ENCODE assay signal across 2 cellular contexts in the genomic region with DNA sequence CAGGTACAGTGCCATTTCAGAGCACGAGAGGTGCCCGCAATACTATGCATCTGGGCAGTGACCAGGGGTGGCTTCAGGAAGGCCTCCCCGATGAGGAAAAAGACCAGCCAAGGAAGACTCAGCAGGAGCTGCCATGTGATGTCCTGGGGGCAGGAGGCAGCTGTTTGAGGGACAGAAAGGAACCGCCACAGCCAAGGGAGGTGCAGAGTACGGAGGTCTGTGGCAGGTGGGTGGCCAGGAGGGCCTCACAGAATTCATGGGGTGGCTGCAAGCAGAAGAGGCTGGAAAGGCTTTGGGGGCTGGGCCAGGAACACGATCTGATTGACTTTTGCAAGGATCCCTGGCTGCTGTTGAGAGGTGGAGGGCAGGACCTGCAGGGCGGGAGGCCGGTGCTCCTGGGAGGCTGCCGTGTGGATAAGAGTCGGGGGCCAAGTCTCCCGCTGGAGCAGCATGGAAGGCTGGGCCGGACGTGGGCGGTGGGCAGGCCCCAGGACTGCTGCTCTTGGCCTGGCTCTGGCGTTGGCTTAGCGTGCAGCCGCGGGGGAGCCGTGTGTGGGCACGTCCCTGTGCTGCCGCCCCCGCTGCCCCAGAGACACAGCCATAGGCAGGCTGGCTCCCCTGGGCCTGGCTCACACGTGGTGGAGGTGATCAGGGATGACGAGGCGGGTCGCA.
TF ChIP-seq lines count a peak whose summit lies in the region.

No MANE protein-coding gene starts in this region.

TF ChIP-seq in HEK293, 187 proteins besides CTCF, POLR2A, EP300 and RAD21 (continues in another document):
- TF ChIP-seq, protein P1, sequence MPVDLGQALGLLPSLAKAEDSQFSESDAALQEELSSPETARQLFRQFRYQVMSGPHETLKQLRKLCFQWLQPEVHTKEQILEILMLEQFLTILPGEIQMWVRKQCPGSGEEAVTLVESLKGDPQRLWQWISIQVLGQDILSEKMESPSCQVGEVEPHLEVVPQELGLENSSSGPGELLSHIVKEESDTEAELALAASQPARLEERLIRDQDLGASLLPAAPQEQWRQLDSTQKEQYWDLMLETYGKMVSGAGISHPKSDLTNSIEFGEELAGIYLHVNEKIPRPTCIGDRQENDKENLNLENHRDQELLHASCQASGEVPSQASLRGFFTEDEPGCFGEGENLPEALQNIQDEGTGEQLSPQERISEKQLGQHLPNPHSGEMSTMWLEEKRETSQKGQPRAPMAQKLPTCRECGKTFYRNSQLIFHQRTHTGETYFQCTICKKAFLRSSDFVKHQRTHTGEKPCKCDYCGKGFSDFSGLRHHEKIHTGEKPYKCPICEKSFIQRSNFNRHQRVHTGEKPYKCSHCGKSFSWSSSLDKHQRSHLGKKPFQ (tag by site-specific recombination; IDR thresholded peaks at IDR 0.05): no peak
- TF ChIP-seq, protein P2, sequence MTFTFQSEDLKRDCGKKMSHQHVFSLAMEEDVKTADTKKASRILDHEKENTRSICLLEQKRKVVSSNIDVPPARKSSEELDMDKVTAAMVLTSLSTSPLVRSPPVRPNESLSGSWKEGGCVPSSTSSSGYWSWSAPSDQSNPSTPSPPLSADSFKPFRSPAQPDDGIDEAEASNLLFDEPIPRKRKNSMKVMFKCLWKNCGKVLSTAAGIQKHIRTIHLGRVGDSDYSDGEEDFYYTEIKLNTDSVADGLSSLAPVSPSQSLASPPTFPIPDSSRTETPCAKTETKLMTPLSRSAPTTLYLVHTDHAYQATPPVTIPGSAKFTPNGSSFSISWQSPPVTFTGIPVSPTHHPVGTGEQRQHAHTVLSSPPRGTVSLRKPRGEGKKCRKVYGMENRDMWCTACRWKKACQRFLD (tag by site-specific recombination; IDR thresholded peaks at IDR 0.05): no peak
- TF ChIP-seq ZNF426 (tag by site-specific recombination; IDR thresholded peaks at IDR 0.05): no peak
- TF ChIP-seq ZNF626 (tag by site-specific recombination; IDR thresholded peaks at IDR 0.05): no peak
- TF ChIP-seq ZNF501 (tag by site-specific recombination; IDR thresholded peaks at IDR 0.05): no peak
- no peak for TF ChIP-seq ZFP37 (tag by site-specific recombination; IDR thresholded peaks at IDR 0.05)
- TF ChIP-seq ZFP69B (tag by site-specific recombination; IDR thresholded peaks at IDR 0.05): no peak
- TF ChIP-seq ZNF2 (tag by site-specific recombination; IDR thresholded peaks at IDR 0.05): no peak
- TF ChIP-seq ZNF138 (tag by site-specific recombination; IDR thresholded peaks at IDR 0.05; ENCODE audit: borderline replicate concordance): no peak
- TF ChIP-seq, protein P3, sequence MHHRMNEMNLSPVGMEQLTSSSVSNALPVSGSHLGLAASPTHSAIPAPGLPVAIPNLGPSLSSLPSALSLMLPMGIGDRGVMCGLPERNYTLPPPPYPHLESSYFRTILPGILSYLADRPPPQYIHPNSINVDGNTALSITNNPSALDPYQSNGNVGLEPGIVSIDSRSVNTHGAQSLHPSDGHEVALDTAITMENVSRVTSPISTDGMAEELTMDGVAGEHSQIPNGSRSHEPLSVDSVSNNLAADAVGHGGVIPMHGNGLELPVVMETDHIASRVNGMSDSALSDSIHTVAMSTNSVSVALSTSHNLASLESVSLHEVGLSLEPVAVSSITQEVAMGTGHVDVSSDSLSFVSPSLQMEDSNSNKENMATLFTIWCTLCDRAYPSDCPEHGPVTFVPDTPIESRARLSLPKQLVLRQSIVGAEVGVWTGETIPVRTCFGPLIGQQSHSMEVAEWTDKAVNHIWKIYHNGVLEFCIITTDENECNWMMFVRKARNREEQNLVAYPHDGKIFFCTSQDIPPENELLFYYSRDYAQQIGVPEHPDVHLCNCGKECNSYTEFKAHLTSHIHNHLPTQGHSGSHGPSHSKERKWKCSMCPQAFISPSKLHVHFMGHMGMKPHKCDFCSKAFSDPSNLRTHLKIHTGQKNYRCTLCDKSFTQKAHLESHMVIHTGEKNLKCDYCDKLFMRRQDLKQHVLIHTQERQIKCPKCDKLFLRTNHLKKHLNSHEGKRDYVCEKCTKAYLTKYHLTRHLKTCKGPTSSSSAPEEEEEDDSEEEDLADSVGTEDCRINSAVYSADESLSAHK (tag by site-specific recombination; IDR thresholded peaks at IDR 0.05): no peak
- TF ChIP-seq IKZF3 (tag by site-specific recombination; IDR thresholded peaks at IDR 0.05): no peak
- no peak for TF ChIP-seq OVOL3 (tag by site-specific recombination; IDR thresholded peaks at IDR 0.05)
- TF ChIP-seq ZNF701 (tag by site-specific recombination; IDR thresholded peaks at IDR 0.05): no peak
- TF ChIP-seq ZNF529 (tag by site-specific recombination; IDR thresholded peaks at IDR 0.05; ENCODE audit: insufficient replicate concordance): no peak
- peak; percentile 64; the same call in 1 of the 2 replicates for TF ChIP-seq GLIS2 (tag by site-specific recombination; IDR thresholded peaks at IDR 0.05)
- TF ChIP-seq ZNF302 (tag by site-specific recombination; IDR thresholded peaks at IDR 0.05; ENCODE audit: low read depth): no peak
- no peak for TF ChIP-seq ZNF274 (IDR thresholded peaks at IDR 0.05; ENCODE audit: low read length)
- TF ChIP-seq ZNF274 (tag by site-specific recombination; IDR thresholded peaks at IDR 0.05; ENCODE audit: borderline replicate concordance): no peak
- no peak for TF ChIP-seq ZNF670 (tag by site-specific recombination; IDR thresholded peaks at IDR 0.05; ENCODE audit: low read depth)
- no peak for TF ChIP-seq ZNF610 (tag by site-specific recombination; IDR thresholded peaks at IDR 0.05; ENCODE audit: borderline replicate concordance)
- TF ChIP-seq ZFHX2 (tag by site-specific recombination; conservative IDR thresholded peaks at IDR 0.05): peak; percentile 100
- TF ChIP-seq SP7 (tag by site-specific recombination; IDR thresholded peaks at IDR 0.05): peak; percentile 10; the same call in 1 of the 2 replicates
- TF ChIP-seq ZNF350 (tag by site-specific recombination; IDR thresholded peaks at IDR 0.05): no peak
- TF ChIP-seq ZNF600 (tag by site-specific recombination; IDR thresholded peaks at IDR 0.05): peak; percentile 87
- no peak for TF ChIP-seq ZNF155 (tag by site-specific recombination; IDR thresholded peaks at IDR 0.05)
- no peak for TF ChIP-seq ZSCAN30 (tag by site-specific recombination; IDR thresholded peaks at IDR 0.05)
- TF ChIP-seq, protein P4, sequence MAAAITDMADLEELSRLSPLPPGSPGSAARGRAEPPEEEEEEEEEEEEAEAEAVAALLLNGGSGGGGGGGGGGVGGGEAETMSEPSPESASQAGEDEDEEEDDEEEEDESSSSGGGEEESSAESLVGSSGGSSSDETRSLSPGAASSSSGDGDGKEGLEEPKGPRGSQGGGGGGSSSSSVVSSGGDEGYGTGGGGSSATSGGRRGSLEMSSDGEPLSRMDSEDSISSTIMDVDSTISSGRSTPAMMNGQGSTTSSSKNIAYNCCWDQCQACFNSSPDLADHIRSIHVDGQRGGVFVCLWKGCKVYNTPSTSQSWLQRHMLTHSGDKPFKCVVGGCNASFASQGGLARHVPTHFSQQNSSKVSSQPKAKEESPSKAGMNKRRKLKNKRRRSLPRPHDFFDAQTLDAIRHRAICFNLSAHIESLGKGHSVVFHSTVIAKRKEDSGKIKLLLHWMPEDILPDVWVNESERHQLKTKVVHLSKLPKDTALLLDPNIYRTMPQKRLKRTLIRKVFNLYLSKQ (tag by site-specific recombination; IDR thresholded peaks at IDR 0.05; ENCODE audit: borderline replicate concordance): no peak
- TF ChIP-seq ZNF140 (tag by site-specific recombination; IDR thresholded peaks at IDR 0.05): no peak
- TF ChIP-seq SCRT2 (tag by site-specific recombination; IDR thresholded peaks at IDR 0.05): no peak
- no peak for TF ChIP-seq ZNF239 (tag by site-specific recombination; IDR thresholded peaks at IDR 0.05)

TF ChIP-seq in HepG2, 621 proteins besides CTCF, POLR2A, EP300 and RAD21 (continues in another document):
- TF ChIP-seq EZH2 (conservative IDR thresholded peaks at IDR 0.05; ENCODE audit: low read depth, low read length): no peak
- TF ChIP-seq ZBTB3 (CRISPR knock-in tag; IDR thresholded peaks at IDR 0.05; ENCODE audit: borderline replicate concordance, low read depth): no peak
- TF ChIP-seq ZNF616 (CRISPR knock-in tag; IDR thresholded peaks at IDR 0.05; ENCODE audit: low read depth): no peak
- TF ChIP-seq, protein P5, sequence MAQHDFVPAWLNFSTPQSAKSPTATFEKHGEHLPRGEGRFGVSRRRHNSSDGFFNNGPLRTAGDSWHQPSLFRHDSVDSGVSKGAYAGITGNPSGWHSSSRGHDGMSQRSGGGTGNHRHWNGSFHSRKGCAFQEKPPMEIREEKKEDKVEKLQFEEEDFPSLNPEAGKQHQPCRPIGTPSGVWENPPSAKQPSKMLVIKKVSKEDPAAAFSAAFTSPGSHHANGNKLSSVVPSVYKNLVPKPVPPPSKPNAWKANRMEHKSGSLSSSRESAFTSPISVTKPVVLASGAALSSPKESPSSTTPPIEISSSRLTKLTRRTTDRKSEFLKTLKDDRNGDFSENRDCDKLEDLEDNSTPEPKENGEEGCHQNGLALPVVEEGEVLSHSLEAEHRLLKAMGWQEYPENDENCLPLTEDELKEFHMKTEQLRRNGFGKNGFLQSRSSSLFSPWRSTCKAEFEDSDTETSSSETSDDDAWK (CRISPR knock-in tag; IDR thresholded peaks at IDR 0.05): no peak
- no peak for TF ChIP-seq NR2F1 (CRISPR knock-in tag; IDR thresholded peaks at IDR 0.05)
- no peak for TF ChIP-seq ZNF333 (CRISPR knock-in tag; IDR thresholded peaks at IDR 0.05; ENCODE audit: borderline replicate concordance)
- TF ChIP-seq, protein P6, sequence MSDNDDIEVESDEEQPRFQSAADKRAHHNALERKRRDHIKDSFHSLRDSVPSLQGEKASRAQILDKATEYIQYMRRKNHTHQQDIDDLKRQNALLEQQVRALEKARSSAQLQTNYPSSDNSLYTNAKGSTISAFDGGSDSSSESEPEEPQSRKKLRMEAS (IDR thresholded peaks at IDR 0.05): no peak
- 0 out of 2 replicates have a peak, but pooled peaks have one; percentile 57 for TF ChIP-seq ZNF782 (CRISPR knock-in tag; IDR thresholded peaks at IDR 0.05; ENCODE audit: borderline replicate concordance)
- no peak for TF ChIP-seq BORCS8-MEF2B (CRISPR knock-in tag; IDR thresholded peaks at IDR 0.05)
- no peak for TF ChIP-seq AHR (CRISPR knock-in tag; IDR thresholded peaks at IDR 0.05)
- TF ChIP-seq, protein P7, sequence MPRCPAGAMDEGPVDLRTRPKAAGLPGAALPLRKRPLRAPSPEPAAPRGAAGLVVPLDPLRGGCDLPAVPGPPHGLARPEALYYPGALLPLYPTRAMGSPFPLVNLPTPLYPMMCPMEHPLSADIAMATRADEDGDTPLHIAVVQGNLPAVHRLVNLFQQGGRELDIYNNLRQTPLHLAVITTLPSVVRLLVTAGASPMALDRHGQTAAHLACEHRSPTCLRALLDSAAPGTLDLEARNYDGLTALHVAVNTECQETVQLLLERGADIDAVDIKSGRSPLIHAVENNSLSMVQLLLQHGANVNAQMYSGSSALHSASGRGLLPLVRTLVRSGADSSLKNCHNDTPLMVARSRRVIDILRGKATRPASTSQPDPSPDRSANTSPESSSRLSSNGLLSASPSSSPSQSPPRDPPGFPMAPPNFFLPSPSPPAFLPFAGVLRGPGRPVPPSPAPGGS (CRISPR knock-in tag; IDR thresholded peaks at IDR 0.05): no peak
- TF ChIP-seq TOE1 (CRISPR knock-in tag; IDR thresholded peaks at IDR 0.05): no peak
- no peak for TF ChIP-seq REL (CRISPR knock-in tag; conservative IDR thresholded peaks at IDR 0.05)
- no peak for TF ChIP-seq HDAC2 (CRISPR knock-in tag; IDR thresholded peaks at IDR 0.05)
- TF ChIP-seq ZNF335 (CRISPR knock-in tag; IDR thresholded peaks at IDR 0.05): no peak
- TF ChIP-seq, protein P8, sequence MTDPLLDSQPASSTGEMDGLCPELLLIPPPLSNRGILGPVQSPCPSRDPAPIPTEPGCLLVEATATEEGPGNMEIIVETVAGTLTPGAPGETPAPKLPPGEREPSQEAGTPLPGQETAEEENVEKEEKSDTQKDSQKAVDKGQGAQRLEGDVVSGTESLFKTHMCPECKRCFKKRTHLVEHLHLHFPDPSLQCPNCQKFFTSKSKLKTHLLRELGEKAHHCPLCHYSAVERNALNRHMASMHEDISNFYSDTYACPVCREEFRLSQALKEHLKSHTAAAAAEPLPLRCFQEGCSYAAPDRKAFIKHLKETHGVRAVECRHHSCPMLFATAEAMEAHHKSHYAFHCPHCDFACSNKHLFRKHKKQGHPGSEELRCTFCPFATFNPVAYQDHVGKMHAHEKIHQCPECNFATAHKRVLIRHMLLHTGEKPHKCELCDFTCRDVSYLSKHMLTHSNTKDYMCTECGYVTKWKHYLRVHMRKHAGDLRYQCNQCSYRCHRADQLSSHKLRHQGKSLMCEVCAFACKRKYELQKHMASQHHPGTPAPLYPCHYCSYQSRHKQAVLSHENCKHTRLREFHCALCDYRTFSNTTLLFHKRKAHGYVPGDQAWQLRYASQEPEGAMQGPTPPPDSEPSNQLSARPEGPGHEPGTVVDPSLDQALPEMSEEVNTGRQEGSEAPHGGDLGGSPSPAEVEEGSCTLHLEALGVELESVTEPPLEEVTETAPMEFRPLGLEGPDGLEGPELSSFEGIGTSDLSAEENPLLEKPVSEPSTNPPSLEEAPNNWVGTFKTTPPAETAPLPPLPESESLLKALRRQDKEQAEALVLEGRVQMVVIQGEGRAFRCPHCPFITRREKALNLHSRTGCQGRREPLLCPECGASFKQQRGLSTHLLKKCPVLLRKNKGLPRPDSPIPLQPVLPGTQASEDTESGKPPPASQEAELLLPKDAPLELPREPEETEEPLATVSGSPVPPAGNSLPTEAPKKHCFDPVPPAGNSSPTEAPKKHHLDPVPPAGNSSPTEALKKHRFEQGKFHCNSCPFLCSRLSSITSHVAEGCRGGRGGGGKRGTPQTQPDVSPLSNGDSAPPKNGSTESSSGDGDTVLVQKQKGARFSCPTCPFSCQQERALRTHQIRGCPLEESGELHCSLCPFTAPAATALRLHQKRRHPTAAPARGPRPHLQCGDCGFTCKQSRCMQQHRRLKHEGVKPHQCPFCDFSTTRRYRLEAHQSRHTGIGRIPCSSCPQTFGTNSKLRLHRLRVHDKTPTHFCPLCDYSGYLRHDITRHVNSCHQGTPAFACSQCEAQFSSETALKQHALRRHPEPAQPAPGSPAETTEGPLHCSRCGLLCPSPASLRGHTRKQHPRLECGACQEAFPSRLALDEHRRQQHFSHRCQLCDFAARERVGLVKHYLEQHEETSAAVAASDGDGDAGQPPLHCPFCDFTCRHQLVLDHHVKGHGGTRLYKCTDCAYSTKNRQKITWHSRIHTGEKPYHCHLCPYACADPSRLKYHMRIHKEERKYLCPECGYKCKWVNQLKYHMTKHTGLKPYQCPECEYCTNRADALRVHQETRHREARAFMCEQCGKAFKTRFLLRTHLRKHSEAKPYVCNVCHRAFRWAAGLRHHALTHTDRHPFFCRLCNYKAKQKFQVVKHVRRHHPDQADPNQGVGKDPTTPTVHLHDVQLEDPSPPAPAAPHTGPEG (CRISPR knock-in tag; IDR thresholded peaks at IDR 0.05): no peak
- no peak for TF ChIP-seq GTF2F1 (IDR thresholded peaks at IDR 0.05; ENCODE audit: low read length)
- no peak for TF ChIP-seq TCF12 (IDR thresholded peaks at IDR 0.05)
- TF ChIP-seq TCF12 (CRISPR knock-in tag; IDR thresholded peaks at IDR 0.05): 0 out of 2 replicates have a peak, but pooled peaks have one; percentile 34
- TF ChIP-seq, protein P9, sequence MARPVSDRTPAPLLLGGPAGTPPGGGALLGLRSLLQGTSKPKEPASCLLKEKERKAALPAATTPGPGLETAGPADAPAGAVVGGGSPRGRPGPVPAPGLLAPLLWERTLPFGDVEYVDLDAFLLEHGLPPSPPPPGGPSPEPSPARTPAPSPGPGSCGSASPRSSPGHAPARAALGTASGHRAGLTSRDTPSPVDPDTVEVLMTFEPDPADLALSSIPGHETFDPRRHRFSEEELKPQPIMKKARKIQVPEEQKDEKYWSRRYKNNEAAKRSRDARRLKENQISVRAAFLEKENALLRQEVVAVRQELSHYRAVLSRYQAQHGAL (CRISPR knock-in tag; IDR thresholded peaks at IDR 0.05; ENCODE audit: not compliant biosample characterization): no peak
- TF ChIP-seq MED1 (CRISPR knock-in tag; IDR thresholded peaks at IDR 0.05): no peak
- no peak for TF ChIP-seq CHD4 (IDR thresholded peaks at IDR 0.05; ENCODE audit: borderline replicate concordance, low read length)
- TF ChIP-seq FOSL2 (CRISPR knock-in tag; IDR thresholded peaks at IDR 0.05): no peak
- TF ChIP-seq RFX3 (CRISPR knock-in tag; IDR thresholded peaks at IDR 0.05): no peak
- no peak for TF ChIP-seq SIX4 (CRISPR knock-in tag; IDR thresholded peaks at IDR 0.05)
